Comparison of ENCODE assay signal across 9 cellular contexts in the genomic region with DNA sequence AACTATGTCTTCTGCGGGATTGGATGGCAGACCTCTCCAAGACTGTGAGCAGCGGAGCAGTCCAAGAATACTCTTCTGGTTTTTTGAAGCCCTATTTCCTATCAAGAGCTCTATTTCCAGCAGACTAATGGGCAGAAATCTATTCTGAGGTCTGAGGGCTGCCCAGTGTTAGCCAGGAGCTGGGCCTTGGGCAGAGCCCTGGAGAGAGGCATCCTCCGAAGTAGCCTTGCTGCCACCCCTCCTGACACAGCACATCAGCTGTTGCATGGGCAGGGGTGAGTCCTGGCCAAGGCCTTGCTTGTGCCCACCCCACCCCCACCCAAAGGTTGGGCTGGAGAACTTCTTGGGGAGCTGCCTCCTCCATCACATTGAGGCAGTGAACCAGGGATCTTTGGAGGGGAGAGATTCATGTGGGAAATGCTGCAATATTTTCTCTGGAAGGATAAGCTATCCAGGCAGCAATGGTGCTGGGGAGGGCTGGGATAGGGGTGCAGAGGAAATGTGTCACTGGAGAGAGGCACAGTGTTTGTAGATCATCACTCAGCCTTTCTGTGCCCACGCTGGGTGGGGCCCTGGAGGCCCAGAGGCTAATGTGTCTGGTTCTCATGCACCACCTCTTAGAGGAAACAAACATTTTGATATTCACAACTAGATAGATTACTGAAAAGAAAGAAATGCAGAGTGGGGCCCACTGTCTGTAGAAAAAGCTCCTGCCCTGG.
DNase-seq lines count a peak whose midpoint lies in the region; ATAC-seq and TF ChIP-seq lines count a peak whose summit lies in the region.
"Had no signal": no experiment of that assay in that cellular context is flagged by ENCODE, and none has a peak within 500 bp of the region (broad histone marks: within the 10 kb centered on the region; RNA-seq: fewer than 3 reads in every experiment).

No MANE protein-coding gene starts in this region.

- H3K9me3 ChIP-seq in colonic mucosa: no peaks in the 10 kb centered on the region
- no peaks in the 10 kb centered on the region for H3K9me3 ChIP-seq in mucosa of descending colon
- H3K9me3 ChIP-seq: neutrophil had no signal

- peak overlapping the region; percentile 10 for H2AFZ ChIP-seq in ACC112 (ENCODE audit: low read length, unreplicated experiment)

- peak; percentile 26 for DNase-seq in LHCN-M2 (ENCODE audit: low read depth)
- no peak for DNase-seq in colonic mucosa
- DNase-seq in mucosa of descending colon: peak in 1 of 3 donors; percentile 20
- DNase-seq in GM13976 (ENCODE audit: low spot score): no peak
- no peak for DNase-seq in activated CD4-positive, CD25-positive, alpha-beta regulatory T cell (lab: John Stamatoyannopoulos, UW)

- H3K36me3 ChIP-seq in ACC112 (ENCODE audit: insufficient read depth, low read length) (no peaks in the 10 kb centered on the region), colonic mucosa (no peaks in the 10 kb centered on the region), mucosa of descending colon (ENCODE audit: low read depth) (no peaks in the 10 kb centered on the region)
- H3K36me3 ChIP-seq: neutrophil had no signal

- intact Hi-C loops in colonic mucosa (cut with DNase I) (no loop called here), mucosa of descending colon (cut with DNase I, micrococcal nuclease) (no loop called here)

- H3K27ac ChIP-seq in ACC112 (ENCODE audit: low read depth, low read length) (peak overlapping the region; percentile 55), colonic mucosa (peak overlapping the region; percentile 53)
- H3K27ac ChIP-seq: neutrophil had no signal

- H3K27me3 ChIP-seq in ACC112 (ENCODE audit: insufficient read depth, low read length) (no peaks in the 10 kb centered on the region), colonic mucosa (no peaks in the 10 kb centered on the region)
- H3K27me3 ChIP-seq: neutrophil had no signal

- H3K79me2 ChIP-seq in ACC112 (ENCODE audit: control insufficient read depth, insufficient read depth, low read length, unreplicated experiment): no peaks in the 10 kb centered on the region

- H3K4me1 ChIP-seq in ACC112 (ENCODE audit: control insufficient read depth, insufficient read depth, low read length, unreplicated experiment) (peaks cover 33% of the 10 kb centered on the region), colonic mucosa (peaks cover 11% of the 10 kb centered on the region), mucosa of descending colon (ENCODE audit: low read depth) (peaks cover 19% of the 10 kb centered on the region)

- peak overlapping the region in 1 of 2 donors; percentile 16 for H3K9ac ChIP-seq in colonic mucosa (ENCODE audit: low read depth in 2 of 2, low read length in 2 of 2)

- TF ChIP-seq CTCF in colonic mucosa (IDR thresholded peaks at IDR 0.05) (no peak), mucosa of descending colon (IDR thresholded peaks at IDR 0.05) (no peak), GM13976 (IDR thresholded peaks at IDR 0.05; ENCODE audit: borderline replicate concordance, control extremely low read depth, extremely low read depth, insufficient read depth, missing control alignments) (no peak)

- in situ Hi-C loops in GM13976 (cut with MboI; ENCODE audit: low sequenced_read_pairs, unreplicated experiment): no loop called here

- peak; percentile 13 for ATAC-seq in mucosa of descending colon
- ATAC-seq in GM19395 (IDR thresholded peaks at IDR 0.05; ENCODE audit: unreplicated experiment): no peak
- no peak for ATAC-seq in HG03196 (IDR thresholded peaks at IDR 0.05; ENCODE audit: unreplicated experiment)

- H3K4me3 ChIP-seq in ACC112 (ENCODE audit: low read depth, low read length) (no peak overlapping the region), colonic mucosa (no peak overlapping the region), mucosa of descending colon (no peak overlapping the region)
